12 cellular contexts compared by ENCODE assay signal in genomic region chr6:30163090-30163917, GRCh38. TPM values are rescaled to one million over a fixed set of nuclear protein-coding genes. Genes with fewer than 3 reads are reported as not detected.
DNase-seq lines count a peak whose midpoint lies in the region; ATAC-seq and TF ChIP-seq lines count a peak whose summit lies in the region.
"Had no signal": no experiment of that assay in that cellular context is flagged by ENCODE, and none has a peak within 500 bp of the region (broad histone marks: within the 10 kb centered on the region; RNA-seq: fewer than 3 reads in every experiment).

TSS of gene TRIM15 (plus strand) at chr6:30163546. CDS start at chr6:30163685, 139 bp downstream.

- no peaks in the 10 kb centered on the region for H3K79me2 ChIP-seq in OCI-LY1 (ENCODE audit: insufficient read depth, low read length)

- no peak within 1 kb of the TSS for H3K27ac Mint-ChIP-seq in activated T-helper 2 cell treated with anti-CD3 and anti-CD28 coated beads, Interferon-gamma antibody, Interleukin-2, Interleukin-4, amounts not matched to agents 10 μg/mL and 5 μg/mL and 100 μg/mL, durations not matched to agents 14 hours and 24 hours and 36 hours

- H2AFZ ChIP-seq in OCI-LY1 (ENCODE audit: low read length) = no peak within 1 kb of the TSS

- H3K9ac ChIP-seq in BLaER1 treated with 17β-estradiol and CSF1 and Interleukin-3, amounts not matched to agents 10 nM and 100 nM = no peak within 1 kb of the TSS
- H3K9ac ChIP-seq in OCI-LY1 (ENCODE audit: low read length) = no peak within 1 kb of the TSS

- no peaks in the 10 kb centered on the region for H3K9me3 Mint-ChIP-seq in activated T-helper 2 cell treated with anti-CD3 and anti-CD28 coated beads, Interferon-gamma antibody, Interleukin-2, Interleukin-4, amounts not matched to agents 10 μg/mL and 5 μg/mL and 100 μg/mL, durations not matched to agents 14 hours and 24 hours and 36 hours

- no peaks in the 10 kb centered on the region for H3K27me3 ChIP-seq in BLaER1 treated with 17β-estradiol and CSF1 and Interleukin-3, amounts not matched to agents 10 nM and 100 nM
- H3K27me3 ChIP-seq in OCI-LY1 (ENCODE audit: insufficient read depth, low read length) (no peaks in the 10 kb centered on the region; the same call in 1 of the 2 replicates), muscle layer of duodenum (ENCODE audit: low read depth, low read length) (no peaks in the 10 kb centered on the region), psoas muscle (ENCODE audit: insufficient read depth in 3 of 3, low read length in 2 of 3) (peaks cover 0 to 23% (median 0%) of the 10 kb centered on the region in 3 donors)
- H3K27me3 ChIP-seq: thyroid gland had no signal

- no peaks in the 10 kb centered on the region for H3K36me3 Mint-ChIP-seq in activated T-helper 2 cell treated with anti-CD3 and anti-CD28 coated beads, Interferon-gamma antibody, Interleukin-2, Interleukin-4, amounts not matched to agents 10 μg/mL and 5 μg/mL and 100 μg/mL, durations not matched to agents 14 hours and 24 hours and 36 hours (ENCODE audit: low read depth)

- ATAC-seq in psoas muscle = no peak
- no peak for ATAC-seq in GM21515 (IDR thresholded peaks at IDR 0.05; ENCODE audit: unreplicated experiment)

- no peak within 1 kb of the TSS for H3K27ac ChIP-seq in BLaER1 treated with 17β-estradiol and CSF1 and Interleukin-3, amounts not matched to agents 10 nM and 100 nM
- H3K27ac ChIP-seq in OCI-LY1 (ENCODE audit: low read depth, low read length, poor library complexity, severe bottlenecking) (no peak within 1 kb of the TSS), muscle layer of duodenum (ENCODE audit: low read length) (peak within 1 kb of the TSS; percentile 74), psoas muscle (no peak within 1 kb of the TSS)
- H3K27ac ChIP-seq: C4-2B, thyroid gland had no signal

- H3K36me3 ChIP-seq in BLaER1 treated with 17β-estradiol and CSF1 and Interleukin-3, amounts not matched to agents 10 nM and 100 nM = no peaks in the 10 kb centered on the region
- H3K36me3 ChIP-seq in OCI-LY1 (ENCODE audit: insufficient read depth, low read length) (no peaks in the 10 kb centered on the region), muscle layer of duodenum (ENCODE audit: control insufficient read depth in 1 of 2, insufficient read depth in 2 of 2, low read length in 2 of 2) (no peaks in the 10 kb centered on the region), psoas muscle (ENCODE audit: insufficient read depth in 1 of 2, low read depth in 1 of 2) (no peaks in the 10 kb centered on the region)
- H3K36me3 ChIP-seq: thyroid gland had no signal

- H3K4me3 ChIP-seq in BLaER1 treated with 17β-estradiol and CSF1 and Interleukin-3, amounts not matched to agents 10 nM and 100 nM = no peak within 1 kb of the TSS
- H3K4me3 ChIP-seq in OCI-LY1 (ENCODE audit: low read depth, low read length, poor library complexity, severe bottlenecking) (no peak within 1 kb of the TSS), muscle layer of duodenum (ENCODE audit: low read depth in 1 of 2, low read length in 2 of 2) (peak within 1 kb of the TSS in 1 of 2 donors; percentile 41), psoas muscle (no peak within 1 kb of the TSS)
- H3K4me3 ChIP-seq: thyroid gland had no signal

- H3K4me1 Mint-ChIP-seq in activated T-helper 2 cell treated with anti-CD3 and anti-CD28 coated beads, Interferon-gamma antibody, Interleukin-2, Interleukin-4, amounts not matched to agents 10 μg/mL and 5 μg/mL and 100 μg/mL, durations not matched to agents 14 hours and 24 hours and 36 hours (ENCODE audit: low read depth) = peaks cover 27% of the 10 kb centered on the region

- H3K9me3 ChIP-seq in BLaER1 treated with 17β-estradiol and CSF1 and Interleukin-3, amounts not matched to agents 10 nM and 100 nM (replicated peaks in 1 of 11) = no peaks in the 10 kb centered on the region
- no peaks in the 10 kb centered on the region for H3K9me3 ChIP-seq in OCI-LY1 (ENCODE audit: low read length)
- H3K9me3 ChIP-seq in muscle layer of duodenum (ENCODE audit: control insufficient read depth in 1 of 2, low read length in 2 of 2) = no peaks in the 10 kb centered on the region
- H3K9me3 ChIP-seq in psoas muscle = no peaks in the 10 kb centered on the region
- H3K9me3 ChIP-seq: thyroid gland had no signal

- WGBS in psoas muscle, 3 donors = 67 to 69% (median 68%) methylated on average over 30 to 31 of the region's 31 CpGs

- peak; percentile 18 for DNase-seq in activated T-helper 2 cell treated with anti-CD3 and anti-CD28 coated beads, Interferon-gamma antibody, Interleukin-2, Interleukin-4, amounts not matched to agents 10 μg/mL and 5 μg/mL and 100 μg/mL, durations not matched to agents 14 hours and 24 hours and 36 hours (ENCODE audit: low spot score)
- no peak for DNase-seq in psoas muscle
- DNase-seq in inferior parietal cortex (ENCODE audit: extremely low spot score) = no peak
- DNase-seq in NCI-H1436 (lab: John Stamatoyannopoulos, UW) = no peak
- DNase-seq: NCI-H1417, thyroid gland had no signal

- peaks cover 2 to 13% (median 8%) of the 10 kb centered on the region in 10 experiments; a peak in 18 of 20 replicates for H3K4me1 ChIP-seq in BLaER1 treated with 17β-estradiol and CSF1 and Interleukin-3, amounts not matched to agents 10 nM and 100 nM
- H3K4me1 ChIP-seq in OCI-LY1 (ENCODE audit: insufficient read depth, low read length, severe bottlenecking) (no peaks in the 10 kb centered on the region), muscle layer of duodenum (ENCODE audit: control insufficient read depth in 1 of 2, insufficient read depth in 2 of 2, low read length in 2 of 2) (no peaks in the 10 kb centered on the region), psoas muscle (no peaks in the 10 kb centered on the region)
- H3K4me1 ChIP-seq: thyroid gland had no signal

- H3K4me2 ChIP-seq in BLaER1 treated with 17β-estradiol and CSF1 and Interleukin-3, amounts not matched to agents 10 nM and 100 nM = peak within 1 kb of the TSS in 10 of 11 experiments; percentile 8 to 46 (median 32); a peak in 15 of 22 replicates
- peak within 1 kb of the TSS; percentile 21; the same call in 1 of the 2 replicates for H3K4me2 ChIP-seq in OCI-LY1 (ENCODE audit: low read length)

- H4K20me1 ChIP-seq in BLaER1 treated with 17β-estradiol and CSF1 and Interleukin-3, amounts not matched to agents 10 nM and 100 nM = no peaks in the 10 kb centered on the region
- no peaks in the 10 kb centered on the region for H4K20me1 ChIP-seq in OCI-LY1 (ENCODE audit: insufficient read depth, low read length)

- intact Hi-C loops in activated T-helper 2 cell treated with anti-CD3 and anti-CD28 coated beads, Interferon-gamma antibody, Interleukin-2, Interleukin-4, amounts not matched to agents 10 μg/mL and 5 μg/mL and 100 μg/mL, durations not matched to agents 14 hours and 24 hours and 36 hours (cut with micrococcal nuclease) = no loop called here
- intact Hi-C loops in psoas muscle (cut with DNase I) = no loop called here

- peaks cover 2% of the 10 kb centered on the region for H3K27me3 Mint-ChIP-seq in activated T-helper 2 cell treated with anti-CD3 and anti-CD28 coated beads, Interferon-gamma antibody, Interleukin-2, Interleukin-4, amounts not matched to agents 10 μg/mL and 5 μg/mL and 100 μg/mL, durations not matched to agents 14 hours and 24 hours and 36 hours (ENCODE audit: low read depth)

- TF ChIP-seq CTCF in OCI-LY1 (IDR thresholded peaks at IDR 0.05; ENCODE audit: low read length) = no peak
- no peak for TF ChIP-seq CTCF in psoas muscle (IDR thresholded peaks at IDR 0.05)

- no peaks in the 10 kb centered on the region for H3F3A ChIP-seq in OCI-LY1 (ENCODE audit: insufficient read depth, low read length)

- no peak within 1 kb of the TSS for H3K4me3 Mint-ChIP-seq in activated T-helper 2 cell treated with anti-CD3 and anti-CD28 coated beads, Interferon-gamma antibody, Interleukin-2, Interleukin-4, amounts not matched to agents 10 μg/mL and 5 μg/mL and 100 μg/mL, durations not matched to agents 14 hours and 24 hours and 36 hours (ENCODE audit: low read depth)

- H3K9me2 ChIP-seq in OCI-LY1 (ENCODE audit: low read depth, low read length) = no peaks in the 10 kb centered on the region

RNA-seq across cellular contexts. Expression of gene TRIM15, which starts in this region (rescaled TPM):
- total RNA-seq in activated T-helper 2 cell treated with anti-CD3 and anti-CD28 coated beads, Interferon-gamma antibody, Interleukin-2, Interleukin-4, amounts not matched to agents 10 μg/mL and 5 μg/mL and 100 μg/mL, durations not matched to agents 14 hours and 24 hours and 36 hours = 0.41 and 0.46 TPM in 2 replicates
- total RNA-seq in psoas muscle = not detected
- under 1 TPM in 1 of 3 donors, not detected in 2; 0.01 TPM for polyA plus RNA-seq in psoas muscle
- total RNA-seq: cerebellum, thyroid gland had no signal

Comparison
In these comparisons a context has a peak if more than half of its experiments do, and no peak if none do; other contexts are left out.
1. Peak in DNase-seq in activated T-helper 2 cell treated with anti-CD3 and anti-CD28 coated beads, Interferon-gamma antibody, Interleukin-2, Interleukin-4, amounts not matched to agents 10 μg/mL and 5 μg/mL and 100 μg/mL, durations not matched to agents 14 hours and 24 hours and 36 hours; RNA of the gene not detected or under 1 TPM.